In the genomic region with DNA sequence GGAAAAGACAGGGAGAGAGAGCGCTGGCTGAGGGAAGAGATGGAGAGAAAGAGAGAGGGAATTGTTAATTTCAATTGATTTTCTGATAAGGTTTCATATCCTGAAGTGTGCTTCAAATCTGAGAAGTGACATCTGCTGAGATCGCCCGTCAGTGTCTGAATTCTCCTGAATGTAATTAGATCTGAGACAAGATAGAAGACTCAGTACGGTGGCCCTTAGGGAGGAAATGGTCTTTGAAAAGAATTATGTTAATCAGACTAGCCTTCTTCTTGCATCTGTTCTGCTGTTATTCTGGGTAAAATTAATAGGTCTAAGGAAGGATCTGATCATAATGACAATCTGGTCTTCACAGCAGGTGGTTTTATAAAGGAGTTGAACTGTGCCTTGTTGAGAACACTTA, we compare ENCODE assay signal across 20 cellular contexts.
DNase-seq lines count a peak whose midpoint lies in the region; ATAC-seq lines count a peak whose summit lies in the region.
"Had no signal": no experiment of that assay in that cellular context is flagged by ENCODE, and none has a peak within 500 bp of the region (broad histone marks: within the 10 kb centered on the region; RNA-seq: fewer than 3 reads in every experiment).

No MANE protein-coding gene starts in this region.

- no peak overlapping the region for H3K4me2 ChIP-seq in neuronal stem cell (ENCODE audit: insufficient read depth, low read length, poor library complexity, severe bottlenecking)
- H3K4me2 ChIP-seq: smooth muscle cell had no signal

- no peak overlapping the region for H4K8ac ChIP-seq in neuronal stem cell (ENCODE audit: low read depth, low read length)

- no peak overlapping the region for H3K4ac ChIP-seq in neuronal stem cell (ENCODE audit: low read length)

- H2BK15ac ChIP-seq in neuronal stem cell (ENCODE audit: low read length), result no peak overlapping the region

- DNase-seq in NCI-H1105 treated with DMSO at 0.1 percent for 48 hours (lab: John Stamatoyannopoulos, UW) (peak; percentile 31), NCI-H1105 (lab: John Stamatoyannopoulos, UW) (no peak), NCI-H2029 (lab: John Stamatoyannopoulos, UW) (peak; percentile 34), NCI-H82 treated with DMSO at 0.1 percent for 48 hours (lab: John Stamatoyannopoulos, UW; ENCODE audit: unreplicated experiment) (peak; percentile 84), neuronal stem cell (ENCODE audit: low spot score) (no peak), 8988T (no peak)
- DNase-seq: activated CD4-positive, alpha-beta T cell treated with anti-CD3 and anti-CD28 coated beads, Interleukin-2, amount 50 U/mL, for 48 hours; activated naive CD4-positive, alpha-beta T cell treated with anti-CD3 and anti-CD28 coated beads for 36 hours; left ventricle myocardium inferior; MM.1S; stimulated activated CD4-positive, alpha-beta T cell treated with anti-CD3 and anti-CD28 coated beads, Interleukin-4, amount 100 ng/mL, for 1 hour; T-cell had no signal

- no peak overlapping the region for H4K91ac ChIP-seq in neuronal stem cell (ENCODE audit: low read depth, low read length, poor library complexity)

- H2BK5ac ChIP-seq in neuronal stem cell (ENCODE audit: low read length), result no peak overlapping the region

- no peak for ATAC-seq in stimulated activated memory B cell treated with anti-CD40 and anti-IgM and Interleukin-4, amounts not matched to agents 10 μg/mL and 1 μg/mL and 100 μg/mL, for 72 hours
- ATAC-seq in GM19351 (IDR thresholded peaks at IDR 0.05; ENCODE audit: unreplicated experiment), result no peak
- ATAC-seq: Right ventricle myocardium inferior, T-cell had no signal

- H3K36me3 Mint-ChIP-seq in stimulated activated memory B cell treated with anti-CD40 and anti-IgM and Interleukin-4, amounts not matched to agents 10 μg/mL and 1 μg/mL and 100 μg/mL, for 72 hours, result no peaks in the 10 kb centered on the region
- H3K36me3 Mint-ChIP-seq: IgD-negative memory B cell, T-cell had no signal

- H3K36me3 ChIP-seq in neuronal stem cell (replicated peaks in 1 of 2; ENCODE audit: control insufficient read depth in 2 of 2, insufficient read depth in 2 of 2, low read length in 2 of 2), result no peaks in the 10 kb centered on the region
- H3K36me3 ChIP-seq: esophagus muscularis mucosa, left ventricle myocardium inferior had no signal

- H3K18ac ChIP-seq in neuronal stem cell (ENCODE audit: low read length), result no peak overlapping the region

- no peak overlapping the region for H2BK12ac ChIP-seq in neuronal stem cell (ENCODE audit: low read length)

- no peaks in the 10 kb centered on the region for H3K27me3 ChIP-seq in neuronal stem cell (ENCODE audit: control insufficient read depth in 3 of 3, insufficient read depth in 3 of 3, low read depth in 1 of 3, low read length in 3 of 3)

- H3K4me1 ChIP-seq in neuronal stem cell (ENCODE audit: control insufficient read depth in 2 of 2, insufficient read depth in 1 of 2, low read depth in 1 of 2, low read length in 2 of 2), result peaks cover 0 to 11% of the 10 kb centered on the region in 2 donors
- H3K4me1 ChIP-seq: esophagus muscularis mucosa had no signal

- no peak overlapping the region for H3K4me3 ChIP-seq in neuronal stem cell (ENCODE audit: low read length in 2 of 2)
- H3K4me3 ChIP-seq: esophagus muscularis mucosa, left ventricle myocardium inferior, smooth muscle cell had no signal

- H3K23ac ChIP-seq in neuronal stem cell (ENCODE audit: low read depth, low read length, poor library complexity), result no peak overlapping the region

- H3K9me3 ChIP-seq in neuronal stem cell (replicated peaks in 1 of 2; ENCODE audit: control insufficient read depth in 2 of 2, insufficient read depth in 1 of 2, low read depth in 1 of 2, low read length in 2 of 2), result no peaks in the 10 kb centered on the region
- H3K9me3 ChIP-seq: esophagus muscularis mucosa had no signal

- H3K27me3 Mint-ChIP-seq in stimulated activated memory B cell treated with anti-CD40 and anti-IgM and Interleukin-4, amounts not matched to agents 10 μg/mL and 1 μg/mL and 100 μg/mL, for 72 hours, result peaks cover 9% of the 10 kb centered on the region

- H2BK120ac ChIP-seq in neuronal stem cell (ENCODE audit: low read depth, low read length), result no peak overlapping the region

- H3K4me3 Mint-ChIP-seq in stimulated activated memory B cell treated with anti-CD40 and anti-IgM and Interleukin-4, amounts not matched to agents 10 μg/mL and 1 μg/mL and 100 μg/mL, for 72 hours, result no peak overlapping the region
- H3K4me3 Mint-ChIP-seq: activated naive CD4-positive, alpha-beta T cell treated with anti-CD3 and anti-CD28 coated beads for 36 hours; central memory CD8-positive, alpha-beta T cell; IgD-negative memory B cell; T-cell had no signal

- no peaks in the 10 kb centered on the region for H3K79me1 ChIP-seq in neuronal stem cell (ENCODE audit: low read depth, low read length)

- H3K9ac ChIP-seq in neuronal stem cell (ENCODE audit: low read depth, low read length, poor library complexity), result no peak overlapping the region

- no peak overlapping the region for H2AK5ac ChIP-seq in neuronal stem cell (ENCODE audit: low read depth, low read length)

- no peak overlapping the region for H3K27ac ChIP-seq in neuronal stem cell (replicated peaks; ENCODE audit: low read length)
- H3K27ac ChIP-seq: esophagus muscularis mucosa, HL-60, left ventricle myocardium inferior had no signal

- peak overlapping the region; percentile 24 for H2AFZ ChIP-seq in neuronal stem cell (ENCODE audit: low read length)

- WGBS in neuronal stem cell (ENCODE audit: extremely low coverage in 2 of 2, insufficient read length in 2 of 2, insufficient replicate concordance in 1 of 2), 2 donors, result no CpG with 5 or more reads among the region's 4 CpGs

- H3K27ac Mint-ChIP-seq in stimulated activated memory B cell treated with anti-CD40 and anti-IgM and Interleukin-4, amounts not matched to agents 10 μg/mL and 1 μg/mL and 100 μg/mL, for 72 hours, result no peak overlapping the region
- H3K27ac Mint-ChIP-seq: activated naive CD4-positive, alpha-beta T cell treated with anti-CD3 and anti-CD28 coated beads for 36 hours; IgD-negative memory B cell; T-cell had no signal

- H3K4me1 Mint-ChIP-seq in stimulated activated memory B cell treated with anti-CD40 and anti-IgM and Interleukin-4, amounts not matched to agents 10 μg/mL and 1 μg/mL and 100 μg/mL, for 72 hours, result no peaks in the 10 kb centered on the region
- H3K4me1 Mint-ChIP-seq: central memory CD8-positive, alpha-beta T cell had no signal

- peaks cover 4% of the 10 kb centered on the region for H3K9me3 Mint-ChIP-seq in stimulated activated memory B cell treated with anti-CD40 and anti-IgM and Interleukin-4, amounts not matched to agents 10 μg/mL and 1 μg/mL and 100 μg/mL, for 72 hours
- H3K9me3 Mint-ChIP-seq: activated naive CD4-positive, alpha-beta T cell treated with anti-CD3 and anti-CD28 coated beads for 36 hours; T-cell had no signal

- H3K14ac ChIP-seq in neuronal stem cell (ENCODE audit: low read length), result no peak overlapping the region

Comparison
In these comparisons a context has a peak if more than half of its experiments do, and no peak if none do; other contexts are left out.
1. DNase-seq: peak in NCI-H1105 treated with DMSO at 0.1 percent for 48 hours (single experiment), NCI-H2029 (single experiment) and NCI-H82 treated with DMSO at 0.1 percent for 48 hours (single experiment); none in NCI-H1105 (single experiment), neuronal stem cell (single experiment) and 8988T (single experiment).